9 cellular contexts compared by ENCODE assay signal in genomic region chr22:26573026-26573662, GRCh38. TPM values are rescaled to one million over a fixed set of nuclear protein-coding genes. Genes with fewer than 3 reads are reported as not detected.
DNase-seq lines count a peak whose midpoint lies in the region; ATAC-seq lines count a peak whose summit lies in the region.
"Had no signal": no experiment of that assay in that cellular context is flagged by ENCODE, and none has a peak within 500 bp of the region (broad histone marks: within the 10 kb centered on the region; RNA-seq: fewer than 3 reads in every experiment).

No MANE protein-coding gene starts in this region.

- H3K4me1 ChIP-seq in iPS-20b (ENCODE audit: insufficient read depth, low read length): peaks cover 24% of the 10 kb centered on the region

- H3K27ac Mint-ChIP-seq in activated naive CD8-positive, alpha-beta T cell treated with anti-CD3 and anti-CD28 coated beads for 36 hours: peak overlapping the region; percentile 73
- H3K27ac Mint-ChIP-seq in stimulated activated naive CD8-positive, alpha-beta T cell treated with anti-CD3 and anti-CD28 coated beads, Interleukin-15, Interleukin-2, amounts not matched to agents 100 ng/mL and 50 ng/mL, for 24 hours: peak overlapping the region; percentile 75

- ATAC-seq in HG03354 (IDR thresholded peaks at IDR 0.05; ENCODE audit: poor library complexity, severe bottlenecking, unreplicated experiment): no peak
- ATAC-seq: activated T-cell treated with anti-CD3 and anti-CD28 coated beads, Interleukin-2, amount 50 U/mL, for 4 hours had no signal

- no peaks in the 10 kb centered on the region for H3K27me3 Mint-ChIP-seq in activated naive CD8-positive, alpha-beta T cell treated with anti-CD3 and anti-CD28 coated beads for 36 hours
- no peaks in the 10 kb centered on the region for H3K27me3 Mint-ChIP-seq in stimulated activated naive CD8-positive, alpha-beta T cell treated with anti-CD3 and anti-CD28 coated beads, Interleukin-15, Interleukin-2, amounts not matched to agents 100 ng/mL and 50 ng/mL, for 24 hours

- peaks cover 68% of the 10 kb centered on the region for H3K4me1 Mint-ChIP-seq in activated naive CD8-positive, alpha-beta T cell treated with anti-CD3 and anti-CD28 coated beads for 36 hours
- peaks cover 76% of the 10 kb centered on the region for H3K4me1 Mint-ChIP-seq in stimulated activated naive CD8-positive, alpha-beta T cell treated with anti-CD3 and anti-CD28 coated beads, Interleukin-15, Interleukin-2, amounts not matched to agents 100 ng/mL and 50 ng/mL, for 24 hours (ENCODE audit: low read depth)

- no peak overlapping the region for H3K27ac ChIP-seq in iPS-20b (ENCODE audit: low read length)

- H3K9me3 ChIP-seq in iPS-20b (ENCODE audit: insufficient read depth, low read depth, low read length): no peaks in the 10 kb centered on the region

- no peaks in the 10 kb centered on the region for H3K9me3 Mint-ChIP-seq in activated naive CD8-positive, alpha-beta T cell treated with anti-CD3 and anti-CD28 coated beads for 36 hours
- H3K9me3 Mint-ChIP-seq in stimulated activated naive CD8-positive, alpha-beta T cell treated with anti-CD3 and anti-CD28 coated beads, Interleukin-15, Interleukin-2, amounts not matched to agents 100 ng/mL and 50 ng/mL, for 24 hours: no peaks in the 10 kb centered on the region
- H3K9me3 Mint-ChIP-seq: activated T-cell treated with anti-CD3 and anti-CD28 coated beads, Interleukin-2, amount 50 U/mL, for 4 hours had no signal

- H3K27me3 ChIP-seq in iPS-20b (ENCODE audit: insufficient read depth, low read length): no peaks in the 10 kb centered on the region

- H3K4me3 Mint-ChIP-seq in activated naive CD8-positive, alpha-beta T cell treated with anti-CD3 and anti-CD28 coated beads for 36 hours: peak overlapping the region; percentile 3
- H3K4me3 Mint-ChIP-seq in stimulated activated naive CD8-positive, alpha-beta T cell treated with anti-CD3 and anti-CD28 coated beads, Interleukin-15, Interleukin-2, amounts not matched to agents 100 ng/mL and 50 ng/mL, for 24 hours: no peak overlapping the region
- H3K4me3 Mint-ChIP-seq: activated T-cell treated with anti-CD3 and anti-CD28 coated beads, Interleukin-2, amount 50 U/mL, for 4 hours had no signal

- H3K4me3 ChIP-seq in iPS-20b (ENCODE audit: low read length): no peak overlapping the region

- H3K9ac ChIP-seq in iPS-20b (ENCODE audit: low read depth, low read length): peak overlapping the region; percentile 20; the same call in 1 of the 2 replicates

- peaks cover 16% of the 10 kb centered on the region for H3K36me3 ChIP-seq in iPS-20b (ENCODE audit: insufficient read depth, low read depth, low read length)

- peak; percentile 94 for DNase-seq in Kasumi-1 (lab: John Stamatoyannopoulos, UW)
- DNase-seq in activated naive CD8-positive, alpha-beta T cell treated with anti-CD3 and anti-CD28 coated beads for 36 hours: peak; percentile 30
- no peak for DNase-seq in NCI-H748 (lab: John Stamatoyannopoulos, UW; ENCODE audit: unreplicated experiment)
- DNase-seq in activated CD8-positive, alpha-beta memory T cell treated with anti-CD3 and anti-CD28 coated beads for 24 hours: no peak
- DNase-seq: activated T-cell treated with anti-CD3 and anti-CD28 coated beads, Interleukin-2, amount 50 U/mL, for 4 hours; NCI-H524 had no signal

- H3K36me3 Mint-ChIP-seq in activated naive CD8-positive, alpha-beta T cell treated with anti-CD3 and anti-CD28 coated beads for 36 hours: peaks cover 24% of the 10 kb centered on the region
- H3K36me3 Mint-ChIP-seq in stimulated activated naive CD8-positive, alpha-beta T cell treated with anti-CD3 and anti-CD28 coated beads, Interleukin-15, Interleukin-2, amounts not matched to agents 100 ng/mL and 50 ng/mL, for 24 hours (ENCODE audit: low read depth): peaks cover 18% of the 10 kb centered on the region

RNA-seq across cellular contexts. Expression of gene TPST2, which starts 16.8 kb away (rescaled TPM):
- total RNA-seq in activated naive CD8-positive, alpha-beta T cell treated with anti-CD3 and anti-CD28 coated beads for 36 hours: 10 to 100 TPM; 32.1 to 35.0 TPM

RNA-seq across cellular contexts. Expression of gene CRYBB1, which starts 44.7 kb away (rescaled TPM):
- total RNA-seq in activated naive CD8-positive, alpha-beta T cell treated with anti-CD3 and anti-CD28 coated beads for 36 hours: not detected
- total RNA-seq: activated T-cell treated with anti-CD3 and anti-CD28 coated beads, Interleukin-2, amount 50 U/mL, for 4 hours had no signal

RNA-seq across cellular contexts. Expression of gene CRYBA4, which starts 48.6 kb away (rescaled TPM):
- total RNA-seq in activated naive CD8-positive, alpha-beta T cell treated with anti-CD3 and anti-CD28 coated beads for 36 hours: not detected
- total RNA-seq: activated T-cell treated with anti-CD3 and anti-CD28 coated beads, Interleukin-2, amount 50 U/mL, for 4 hours had no signal

Comparison
In these comparisons a context has a peak if more than half of its experiments do, and no peak if none do; other contexts are left out.
1. DNase-seq: peak in Kasumi-1 (2 of 2) and activated naive CD8-positive, alpha-beta T cell treated with anti-CD3 and anti-CD28 coated beads for 36 hours (single experiment); none in NCI-H748 (single experiment) and activated CD8-positive, alpha-beta memory T cell treated with anti-CD3 and anti-CD28 coated beads for 24 hours (single experiment).